In the genomic region with DNA sequence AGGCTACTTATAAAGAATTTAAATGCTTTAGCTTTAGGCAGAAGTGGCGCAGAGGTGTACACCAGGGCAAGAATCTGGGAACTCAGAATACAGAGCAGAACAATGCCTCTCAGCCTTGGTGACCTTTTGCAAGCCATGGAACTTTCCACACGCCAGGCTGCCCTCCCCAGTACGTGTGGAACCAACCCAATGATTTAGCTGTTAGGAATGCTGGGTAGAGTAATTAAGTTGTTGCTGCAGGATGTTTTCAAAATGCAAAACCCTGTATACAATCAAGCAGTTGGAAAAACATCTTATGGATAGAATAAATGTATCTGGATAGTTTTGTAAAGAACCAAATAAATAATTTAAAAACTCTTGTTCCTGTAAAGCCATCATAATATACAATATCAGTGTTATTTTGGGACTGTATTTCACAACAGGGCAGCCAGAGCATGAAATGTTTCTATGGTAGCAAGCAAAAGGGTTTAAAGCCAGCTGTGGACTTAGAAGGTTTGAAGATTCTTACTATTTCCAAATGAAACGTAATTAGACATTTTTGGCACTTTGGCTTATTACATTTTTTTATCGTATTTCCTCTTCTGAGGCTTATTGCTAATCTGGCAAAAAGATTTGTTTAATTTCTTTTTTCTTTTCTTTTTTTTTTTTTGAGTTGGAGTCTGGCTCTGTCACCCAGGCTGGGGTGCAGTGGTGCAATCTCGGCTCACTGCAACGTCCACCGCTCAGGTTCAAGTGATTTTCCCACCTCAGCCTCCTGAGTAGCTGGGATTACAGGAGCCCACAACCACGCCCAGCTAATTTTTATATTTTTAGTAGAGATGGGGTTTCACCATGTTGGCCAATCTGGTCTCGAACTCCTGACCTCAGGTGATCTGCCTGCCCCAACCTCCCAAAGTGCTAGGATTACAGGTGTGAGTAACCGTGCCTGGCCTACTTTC, we compare ENCODE assay signal across 1 cellular context.
TF ChIP-seq lines count a peak whose summit lies in the region.

No MANE protein-coding gene starts in this region.

TF ChIP-seq in GM23338, 12 proteins besides CTCF, POLR2A, EP300 and RAD21 (continued from another document):
- TF ChIP-seq, protein P1, sequence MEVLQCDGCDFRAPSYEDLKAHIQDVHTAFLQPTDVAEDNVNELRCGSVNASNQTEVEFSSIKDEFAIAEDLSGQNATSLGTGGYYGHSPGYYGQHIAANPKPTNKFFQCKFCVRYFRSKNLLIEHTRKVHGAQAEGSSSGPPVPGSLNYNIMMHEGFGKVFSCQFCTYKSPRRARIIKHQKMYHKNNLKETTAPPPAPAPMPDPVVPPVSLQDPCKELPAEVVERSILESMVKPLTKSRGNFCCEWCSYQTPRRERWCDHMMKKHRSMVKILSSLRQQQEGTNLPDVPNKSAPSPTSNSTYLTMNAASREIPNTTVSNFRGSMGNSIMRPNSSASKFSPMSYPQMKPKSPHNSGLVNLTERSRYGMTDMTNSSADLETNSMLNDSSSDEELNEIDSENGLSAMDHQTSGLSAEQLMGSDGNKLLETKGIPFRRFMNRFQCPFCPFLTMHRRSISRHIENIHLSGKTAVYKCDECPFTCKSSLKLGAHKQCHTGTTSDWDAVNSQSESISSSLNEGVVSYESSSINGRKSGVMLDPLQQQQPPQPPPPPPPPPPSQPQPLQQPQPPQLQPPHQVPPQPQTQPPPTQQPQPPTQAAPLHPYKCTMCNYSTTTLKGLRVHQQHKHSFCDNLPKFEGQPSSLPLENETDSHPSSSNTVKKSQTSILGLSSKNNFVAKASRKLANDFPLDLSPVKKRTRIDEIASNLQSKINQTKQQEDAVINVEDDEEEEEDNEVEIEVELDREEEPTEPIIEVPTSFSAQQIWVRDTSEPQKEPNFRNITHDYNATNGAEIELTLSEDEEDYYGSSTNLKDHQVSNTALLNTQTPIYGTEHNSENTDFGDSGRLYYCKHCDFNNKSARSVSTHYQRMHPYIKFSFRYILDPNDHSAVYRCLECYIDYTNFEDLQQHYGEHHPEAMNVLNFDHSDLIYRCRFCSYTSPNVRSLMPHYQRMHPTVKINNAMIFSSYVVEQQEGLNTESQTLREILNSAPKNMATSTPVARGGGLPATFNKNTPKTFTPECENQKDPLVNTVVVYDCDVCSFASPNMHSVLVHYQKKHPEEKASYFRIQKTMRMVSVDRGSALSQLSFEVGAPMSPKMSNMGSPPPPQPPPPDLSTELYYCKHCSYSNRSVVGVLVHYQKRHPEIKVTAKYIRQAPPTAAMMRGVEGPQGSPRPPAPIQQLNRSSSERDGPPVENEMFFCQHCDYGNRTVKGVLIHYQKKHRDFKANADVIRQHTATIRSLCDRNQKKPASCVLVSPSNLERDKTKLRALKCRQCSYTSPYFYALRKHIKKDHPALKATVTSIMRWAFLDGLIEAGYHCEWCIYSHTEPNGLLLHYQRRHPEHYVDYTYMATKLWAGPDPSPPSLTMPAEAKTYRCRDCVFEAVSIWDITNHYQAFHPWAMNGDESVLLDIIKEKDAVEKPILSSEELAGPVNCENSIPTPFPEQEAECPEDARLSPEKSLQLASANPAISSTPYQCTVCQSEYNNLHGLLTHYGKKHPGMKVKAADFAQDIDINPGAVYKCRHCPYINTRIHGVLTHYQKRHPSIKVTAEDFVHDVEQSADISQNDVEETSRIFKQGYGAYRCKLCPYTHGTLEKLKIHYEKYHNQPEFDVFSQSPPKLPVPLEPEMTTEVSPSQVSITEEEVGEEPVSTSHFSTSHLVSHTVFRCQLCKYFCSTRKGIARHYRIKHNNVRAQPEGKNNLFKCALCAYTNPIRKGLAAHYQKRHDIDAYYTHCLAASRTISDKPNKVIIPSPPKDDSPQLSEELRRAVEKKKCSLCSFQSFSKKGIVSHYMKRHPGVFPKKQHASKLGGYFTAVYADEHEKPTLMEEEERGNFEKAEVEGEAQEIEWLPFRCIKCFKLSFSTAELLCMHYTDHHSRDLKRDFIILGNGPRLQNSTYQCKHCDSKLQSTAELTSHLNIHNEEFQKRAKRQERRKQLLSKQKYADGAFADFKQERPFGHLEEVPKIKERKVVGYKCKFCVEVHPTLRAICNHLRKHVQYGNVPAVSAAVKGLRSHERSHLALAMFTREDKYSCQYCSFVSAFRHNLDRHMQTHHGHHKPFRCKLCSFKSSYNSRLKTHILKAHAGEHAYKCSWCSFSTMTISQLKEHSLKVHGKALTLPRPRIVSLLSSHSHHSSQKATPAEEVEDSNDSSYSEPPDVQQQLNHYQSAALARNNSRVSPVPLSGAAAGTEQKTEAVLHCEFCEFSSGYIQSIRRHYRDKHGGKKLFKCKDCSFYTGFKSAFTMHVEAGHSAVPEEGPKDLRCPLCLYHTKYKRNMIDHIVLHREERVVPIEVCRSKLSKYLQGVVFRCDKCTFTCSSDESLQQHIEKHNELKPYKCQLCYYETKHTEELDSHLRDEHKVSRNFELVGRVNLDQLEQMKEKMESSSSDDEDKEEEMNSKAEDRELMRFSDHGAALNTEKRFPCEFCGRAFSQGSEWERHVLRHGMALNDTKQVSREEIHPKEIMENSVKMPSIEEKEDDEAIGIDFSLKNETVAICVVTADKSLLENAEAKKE (CRISPR knock-in tag; IDR thresholded peaks at IDR 0.05): no peak
- TF ChIP-seq STAT1 (IDR thresholded peaks at IDR 0.05; ENCODE audit: unreplicated experiment) (no peak), ZNF114 (CRISPR knock-in tag; IDR thresholded peaks at IDR 0.05) (no peak), ZNF331 (CRISPR knock-in tag; IDR thresholded peaks at IDR 0.05; ENCODE audit: low read depth) (no peak), POLR2AphosphoS5 (IDR thresholded peaks at IDR 0.05; ENCODE audit: low read depth) (no peak), CREB1 (CRISPR knock-in tag; IDR thresholded peaks at IDR 0.05; ENCODE audit: low read depth) (no peak), JUNB (IDR thresholded peaks at IDR 0.05; ENCODE audit: unreplicated experiment) (no peak)
- TF ChIP-seq, protein P2, sequence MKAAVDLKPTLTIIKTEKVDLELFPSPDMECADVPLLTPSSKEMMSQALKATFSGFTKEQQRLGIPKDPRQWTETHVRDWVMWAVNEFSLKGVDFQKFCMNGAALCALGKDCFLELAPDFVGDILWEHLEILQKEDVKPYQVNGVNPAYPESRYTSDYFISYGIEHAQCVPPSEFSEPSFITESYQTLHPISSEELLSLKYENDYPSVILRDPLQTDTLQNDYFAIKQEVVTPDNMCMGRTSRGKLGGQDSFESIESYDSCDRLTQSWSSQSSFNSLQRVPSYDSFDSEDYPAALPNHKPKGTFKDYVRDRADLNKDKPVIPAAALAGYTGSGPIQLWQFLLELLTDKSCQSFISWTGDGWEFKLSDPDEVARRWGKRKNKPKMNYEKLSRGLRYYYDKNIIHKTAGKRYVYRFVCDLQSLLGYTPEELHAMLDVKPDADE (IDR thresholded peaks at IDR 0.05): no peak
